ENCODE assay signal across 16 cellular contexts in genomic region chr3:28088811-28089526, GRCh38.
DNase-seq lines count a peak whose midpoint lies in the region; ATAC-seq, FAIRE-seq and TF ChIP-seq lines count a peak whose summit lies in the region.
"Had no signal": no experiment of that assay in that cellular context is flagged by ENCODE, and none has a peak within 500 bp of the region (broad histone marks: within the 10 kb centered on the region; RNA-seq: fewer than 3 reads in every experiment).

No MANE protein-coding gene starts in this region.

- peak overlapping the region; percentile 19 for H3K27ac Mint-ChIP-seq in stimulated activated naive CD8-positive, alpha-beta T cell treated with anti-CD3 and anti-CD28 coated beads, Interleukin-15, Interleukin-2, amounts not matched to agents 100 ng/mL and 50 ng/mL, for 24 hours
- H3K27ac Mint-ChIP-seq in stimulated activated naive CD8-positive, alpha-beta T cell treated with anti-CD3 and anti-CD28 coated beads, Interleukin-15, amount 100 ng/mL, for 72 hours: no peak overlapping the region
- peak overlapping the region in 7 of 10 donors; percentile 2 to 52 (median 28) for H3K27ac Mint-ChIP-seq in naive thymus-derived CD8-positive, alpha-beta T cell

- no peak overlapping the region for H3K27ac ChIP-seq in GM12878 (ENCODE audit: control insufficient read depth, insufficient read depth)
- H3K27ac ChIP-seq: A549, C4-2B had no signal

- SMC1A ChIA-PET in GM12878 (lab: Charles Lee; ENCODE audit: uncharacterized antibody, unreplicated experiment): interaction anchor here (0.6 to 1.4 kb wide), 9 partner anchors 17 to 366 kb away, joined by 3 to 5 read pairs (median 3); no protein-coding TSS in a partner anchor

- H3K27me3 Mint-ChIP-seq in stimulated activated naive CD8-positive, alpha-beta T cell treated with anti-CD3 and anti-CD28 coated beads, Interleukin-15, Interleukin-2, amounts not matched to agents 100 ng/mL and 50 ng/mL, for 24 hours: no peaks in the 10 kb centered on the region
- no peaks in the 10 kb centered on the region for H3K27me3 Mint-ChIP-seq in stimulated activated naive CD8-positive, alpha-beta T cell treated with anti-CD3 and anti-CD28 coated beads, Interleukin-15, amount 100 ng/mL, for 72 hours
- no peaks in the 10 kb centered on the region for H3K27me3 Mint-ChIP-seq in naive thymus-derived CD8-positive, alpha-beta T cell
- H3K27me3 Mint-ChIP-seq: CD4-positive, alpha-beta memory T cell had no signal

- BruUV-seq in GM12878 (replicated peaks; lab: Mats Ljungman, UMichigan): no TSS peak

- no peaks in the 10 kb centered on the region for H3K27me3 ChIP-seq in GM12878 (replicated peaks in 1 of 2; ENCODE audit: control insufficient read depth in 2 of 2, insufficient read depth in 2 of 2, low read length in 1 of 2)
- H3K27me3 ChIP-seq: BE2C had no signal

- no peaks in the 10 kb centered on the region for H3K79me2 ChIP-seq in GM12878 (ENCODE audit: control insufficient read depth, insufficient read depth, low read length)

- RAD21 ChIA-PET in GM12878 (lab: Charles Lee; ENCODE audit: unreplicated experiment): interaction anchor here (0.5 to 1.3 kb wide), 3 partner anchors 39 to 54 kb away, joined by 3 to 4 read pairs (median 3); no protein-coding TSS in a partner anchor

- no peak for DNase-seq in stimulated activated naive CD8-positive, alpha-beta T cell treated with anti-CD3 and anti-CD28 coated beads, Interleukin-15, amount 100 ng/mL, for 72 hours
- DNase-seq in GM12878 (ENCODE audit: low read depth, low spot score) (no peak), NCI-H748 treated with DMSO at 0.1 percent for 48 hours (lab: John Stamatoyannopoulos, UW) (no peak)
- DNase-seq in naive thymus-derived CD8-positive, alpha-beta T cell: no peak
- DNase-seq in activated CD4-positive, alpha-beta T cell treated with anti-CD3 and anti-CD28 coated beads, Interleukin-2, amount 50 U/mL, for 4 hours: no peak
- DNase-seq in activated effector memory CD4-positive, alpha-beta T cell treated with Interleukin-2 at 50 U/mL for 16 hours: no peak
- DNase-seq: BE2C; Caco-2; CD4-positive, alpha-beta memory T cell; DMS53 had no signal

- H3K9me3 ChIP-seq in GM12878 (replicated peaks; ENCODE audit: control insufficient read depth, insufficient read depth, low read length): no peaks in the 10 kb centered on the region
- H3K9me3 ChIP-seq: A549, BE2C, Caco-2 had no signal

- no peak for TF ChIP-seq CTCF in GM12878 (IDR thresholded peaks at IDR 0.05 in 2 of 3, conservative IDR thresholded peaks at IDR 0.05 in 1 of 3; ENCODE audit: control insufficient read depth in 2 of 3, extremely low read depth in 1 of 3, insufficient read depth in 1 of 3, low read depth in 3 of 3, low read length in 3 of 3)

- H3K36me3 ChIP-seq in GM12878 (ENCODE audit: control insufficient read depth in 2 of 2, insufficient read depth in 2 of 2, low read length in 1 of 2): no peaks in the 10 kb centered on the region
- H3K36me3 ChIP-seq: BE2C had no signal

- no peaks in the 10 kb centered on the region for H4K20me1 ChIP-seq in GM12878 (ENCODE audit: control insufficient read depth, insufficient read depth)

- no peak for TF ChIP-seq RAD21 in GM12878 (IDR thresholded peaks at IDR 0.05; ENCODE audit: insufficient read depth, low read depth, low read length)

- H3K9me3 Mint-ChIP-seq in stimulated activated naive CD8-positive, alpha-beta T cell treated with anti-CD3 and anti-CD28 coated beads, Interleukin-15, Interleukin-2, amounts not matched to agents 100 ng/mL and 50 ng/mL, for 24 hours: peaks cover 6% of the 10 kb centered on the region
- peaks cover 6 to 7% of the 10 kb centered on the region in 2 donors for H3K9me3 Mint-ChIP-seq in stimulated activated naive CD8-positive, alpha-beta T cell treated with anti-CD3 and anti-CD28 coated beads, Interleukin-15, amount 100 ng/mL, for 72 hours
- peaks cover 0 to 21% (median 6%) of the 10 kb centered on the region in 9 donors for H3K9me3 Mint-ChIP-seq in naive thymus-derived CD8-positive, alpha-beta T cell

- no peak overlapping the region for H2AFZ ChIP-seq in GM12878 (ENCODE audit: control insufficient read depth, low read depth, low read length)

- 47% methylated on average over 7 of the region's 7 CpGs for WGBS in GM12878 (ENCODE audit: insufficient coverage, insufficient replicate concordance, low lambda C conversion rate, missing lambda C conversion rate)

- peaks cover 6% of the 10 kb centered on the region for H3K4me1 Mint-ChIP-seq in stimulated activated naive CD8-positive, alpha-beta T cell treated with anti-CD3 and anti-CD28 coated beads, Interleukin-15, Interleukin-2, amounts not matched to agents 100 ng/mL and 50 ng/mL, for 24 hours (ENCODE audit: low read depth)
- H3K4me1 Mint-ChIP-seq in stimulated activated naive CD8-positive, alpha-beta T cell treated with anti-CD3 and anti-CD28 coated beads, Interleukin-15, amount 100 ng/mL, for 72 hours: no peaks in the 10 kb centered on the region
- H3K4me1 Mint-ChIP-seq in naive thymus-derived CD8-positive, alpha-beta T cell: peaks cover 0 to 7% (median 3%) of the 10 kb centered on the region in 4 donors

- POLR2A ChIA-PET in GM12878 (lab: Charles Lee): interaction anchor here (0.6 kb wide), 1 partner anchor 57 kb away, joined by 3 read pairs; no protein-coding TSS in a partner anchor
- POLR2A ChIA-PET in naive thymus-derived CD8-positive, alpha-beta T cell (lab: Charles Lee): interaction anchor here (1.3 kb wide), 1 partner anchor 367 kb away, joined by 6 read pairs; the partner anchor contains the start of gene EOMES

- no peak for FAIRE-seq in GM12878 (lab: Jason Lieb, UNC)
- FAIRE-seq: A549, GM18507, H54 had no signal

- intact Hi-C loops in GM12878 (cut with micrococcal nuclease; ENCODE audit: unreplicated experiment): no loop called here

- CTCF ChIA-PET in GM12878 (lab: Yijun Ruan, JAX): interaction anchor here (1.0 to 1.6 kb wide), 4 partner anchors 32 to 155 kb away, joined by 3 to 6 read pairs (median 4); no protein-coding TSS in a partner anchor

- ATAC-seq in stimulated activated naive CD8-positive, alpha-beta T cell treated with anti-CD3 and anti-CD28 coated beads, Interleukin-15, amount 100 ng/mL, for 72 hours: no peak
- ATAC-seq in GM12878: no peak; the same call in 2 of the 3 replicates
- no peak for ATAC-seq in naive thymus-derived CD8-positive, alpha-beta T cell
- ATAC-seq: A549, HCT116 had no signal

- no peaks in the 10 kb centered on the region for H3K36me3 Mint-ChIP-seq in stimulated activated naive CD8-positive, alpha-beta T cell treated with anti-CD3 and anti-CD28 coated beads, Interleukin-15, Interleukin-2, amounts not matched to agents 100 ng/mL and 50 ng/mL, for 24 hours (ENCODE audit: low read depth)
- peaks cover 0 to 15% (median 7%) of the 10 kb centered on the region in 3 donors for H3K36me3 Mint-ChIP-seq in naive thymus-derived CD8-positive, alpha-beta T cell
- H3K36me3 Mint-ChIP-seq: CD4-positive, alpha-beta memory T cell had no signal

- H3K4me2 ChIP-seq in GM12878 (ENCODE audit: control insufficient read depth, insufficient read depth): no peak overlapping the region
- H3K4me2 ChIP-seq: A549 had no signal

- no peak overlapping the region for H3K4me3 ChIP-seq in GM12878
- H3K4me3 ChIP-seq: A549 had no signal

- no peaks in the 10 kb centered on the region for H3K4me1 ChIP-seq in GM12878 (ENCODE audit: control insufficient read depth, insufficient read depth, low read length)
- H3K4me1 ChIP-seq: A549, BE2C, Caco-2 had no signal

- H3K9ac ChIP-seq in GM12878 (ENCODE audit: control insufficient read depth, insufficient read depth, low read length): no peak overlapping the region

- H3K4me3 Mint-ChIP-seq in stimulated activated naive CD8-positive, alpha-beta T cell treated with anti-CD3 and anti-CD28 coated beads, Interleukin-15, Interleukin-2, amounts not matched to agents 100 ng/mL and 50 ng/mL, for 24 hours: no peak overlapping the region
- H3K4me3 Mint-ChIP-seq in stimulated activated naive CD8-positive, alpha-beta T cell treated with anti-CD3 and anti-CD28 coated beads, Interleukin-15, amount 100 ng/mL, for 72 hours: no peak overlapping the region
- H3K4me3 Mint-ChIP-seq in naive thymus-derived CD8-positive, alpha-beta T cell: no peak overlapping the region
- H3K4me3 Mint-ChIP-seq: CD4-positive, alpha-beta memory T cell had no signal

- TF ChIP-seq EP300 in GM12878 (IDR thresholded peaks at IDR 0.05; ENCODE audit: borderline replicate concordance in 1 of 2, control insufficient read depth in 1 of 2, low read depth in 2 of 2, low read length in 2 of 2): no peak

- in situ Hi-C loops in GM12878 (cut with MboI): no loop called here

- TF ChIP-seq POLR2A in GM12878 (IDR thresholded peaks at IDR 0.05; ENCODE audit: low read depth, low read length): no peak

TF ChIP-seq in GM12878, 131 proteins besides CTCF, POLR2A, EP300 and RAD21:
- TF ChIP-seq USF1 (IDR thresholded peaks at IDR 0.05; ENCODE audit: borderline replicate concordance, extremely low read length, insufficient read depth, low read depth, low read length): no peak
- peak; percentile 58 for TF ChIP-seq PKNOX1 (IDR thresholded peaks at IDR 0.05)

Comparison
In these comparisons a context has a peak if more than half of its experiments do, and no peak if none do; other contexts are left out.
1. H3K27ac Mint-ChIP-seq: peak in stimulated activated naive CD8-positive, alpha-beta T cell treated with anti-CD3 and anti-CD28 coated beads, Interleukin-15, Interleukin-2, amounts not matched to agents 100 ng/mL and 50 ng/mL, for 24 hours (single experiment) and naive thymus-derived CD8-positive, alpha-beta T cell (7 of 10); none in stimulated activated naive CD8-positive, alpha-beta T cell treated with anti-CD3 and anti-CD28 coated beads, Interleukin-15, amount 100 ng/mL, for 72 hours (0 of 2).